ENCODE assay signal across 8 cellular contexts in genomic region chr19:12696366-12697335, GRCh38. TPM values are rescaled to one million over a fixed set of nuclear protein-coding genes. Genes with fewer than 3 reads are reported as not detected.
DNase-seq lines count a peak whose midpoint lies in the region; ATAC-seq and TF ChIP-seq lines count a peak whose summit lies in the region.

Gene FBXW9, minus strand, starts transcription at chr19:12696631. Its CDS starts 50 bp downstream, at chr19:12696581.

- peaks cover 3% of the 10 kb centered on the region for H3K4me1 Mint-ChIP-seq in activated T-helper 2 cell treated with anti-CD3 and anti-CD28 coated beads, Interferon-gamma antibody, Interleukin-2, Interleukin-4, amounts not matched to agents 10 μg/mL and 5 μg/mL and 100 μg/mL, durations not matched to agents 14 hours and 24 hours and 36 hours (ENCODE audit: low read depth)
- H3K4me1 Mint-ChIP-seq in natural killer cell, result peaks cover 0 to 4% of the 10 kb centered on the region in 2 donors
- peaks cover 3 to 19% of the 10 kb centered on the region in 2 donors for H3K4me1 Mint-ChIP-seq in stimulated activated naive B cell treated with anti-CD40 and anti-IgM and Interleukin-4, amounts not matched to agents 10 μg/mL and 1 μg/mL and 100 μg/mL, for 72 hours

- CTCF ChIA-PET in RWPE1 (lab: Yijun Ruan, JAX), result interaction anchor here (0.6 to 0.9 kb wide), 2 partner anchors 9 to 14 kb away, joined by 3 read pairs; no protein-coding TSS in a partner anchor

- TF ChIP-seq CTCF in Loucy (conservative IDR thresholded peaks at IDR 0.05; ENCODE audit: low read length) (no peak), RWPE1 (conservative IDR thresholded peaks at IDR 0.05; ENCODE audit: low read depth) (no peak), natural killer cell (IDR thresholded peaks at IDR 0.05) (no peak)

- H3K27ac Mint-ChIP-seq in activated T-helper 2 cell treated with anti-CD3 and anti-CD28 coated beads, Interferon-gamma antibody, Interleukin-2, Interleukin-4, amounts not matched to agents 10 μg/mL and 5 μg/mL and 100 μg/mL, durations not matched to agents 14 hours and 24 hours and 36 hours, result peak within 1 kb of the TSS; percentile 95
- H3K27ac Mint-ChIP-seq in natural killer cell, result peak within 1 kb of the TSS; percentile 92 to 94
- H3K27ac Mint-ChIP-seq in stimulated activated naive B cell treated with anti-CD40 and anti-IgM and Interleukin-4, amounts not matched to agents 10 μg/mL and 1 μg/mL and 100 μg/mL, for 72 hours, result peak within 1 kb of the TSS; percentile 96

- no peaks in the 10 kb centered on the region for H3K9me3 Mint-ChIP-seq in activated T-helper 2 cell treated with anti-CD3 and anti-CD28 coated beads, Interferon-gamma antibody, Interleukin-2, Interleukin-4, amounts not matched to agents 10 μg/mL and 5 μg/mL and 100 μg/mL, durations not matched to agents 14 hours and 24 hours and 36 hours
- no peaks in the 10 kb centered on the region for H3K9me3 Mint-ChIP-seq in natural killer cell
- no peaks in the 10 kb centered on the region for H3K9me3 Mint-ChIP-seq in stimulated activated naive B cell treated with anti-CD40 and anti-IgM and Interleukin-4, amounts not matched to agents 10 μg/mL and 1 μg/mL and 100 μg/mL, for 72 hours

- ATAC-seq in GM21825 (IDR thresholded peaks at IDR 0.05; ENCODE audit: unreplicated experiment) (peak; percentile 56), natural killer cell (peak; percentile 91 to 96 (median 93))
- ATAC-seq in stimulated activated naive B cell treated with anti-CD40 and anti-IgM and Interleukin-4, amounts not matched to agents 10 μg/mL and 1 μg/mL and 100 μg/mL, for 72 hours (replicated peaks), result peak; percentile 93 to 94

- peaks cover 10% of the 10 kb centered on the region; the same call in 1 of the 2 replicates for H3K36me3 ChIP-seq in Loucy (ENCODE audit: insufficient read depth, low read length)

- no peaks in the 10 kb centered on the region for H3K9me3 ChIP-seq in Loucy (ENCODE audit: insufficient read depth, low read depth, low read length)

- no peaks in the 10 kb centered on the region for H3K9me2 ChIP-seq in Loucy (replicated peaks; ENCODE audit: low read depth, low read length)

- H3K4me1 ChIP-seq in Loucy (ENCODE audit: insufficient read depth, low read length, poor library complexity, severe bottlenecking), result peaks cover 8% of the 10 kb centered on the region

- intact Hi-C loops in activated T-helper 2 cell treated with anti-CD3 and anti-CD28 coated beads, Interferon-gamma antibody, Interleukin-2, Interleukin-4, amounts not matched to agents 10 μg/mL and 5 μg/mL and 100 μg/mL, durations not matched to agents 14 hours and 24 hours and 36 hours (cut with micrococcal nuclease), result loop anchor here (2.0 kb wide), 1 partner anchor 16 kb away; the partner anchor contains the start of gene DHPS
- intact Hi-C loops in natural killer cell (cut with micrococcal nuclease), result loop anchor here (1.0 kb wide), 1 partner anchor 15 kb away; the partner anchor contains the start of gene DHPS

- peak within 1 kb of the TSS; percentile 64 for H2AFZ ChIP-seq in Loucy (ENCODE audit: low read length)

- no peaks in the 10 kb centered on the region for H3K27me3 Mint-ChIP-seq in activated T-helper 2 cell treated with anti-CD3 and anti-CD28 coated beads, Interferon-gamma antibody, Interleukin-2, Interleukin-4, amounts not matched to agents 10 μg/mL and 5 μg/mL and 100 μg/mL, durations not matched to agents 14 hours and 24 hours and 36 hours (ENCODE audit: low read depth)
- H3K27me3 Mint-ChIP-seq in natural killer cell (ENCODE audit: low read depth in 2 of 2), result no peaks in the 10 kb centered on the region
- H3K27me3 Mint-ChIP-seq in stimulated activated naive B cell treated with anti-CD40 and anti-IgM and Interleukin-4, amounts not matched to agents 10 μg/mL and 1 μg/mL and 100 μg/mL, for 72 hours, result no peaks in the 10 kb centered on the region

- POLR2A ChIA-PET in RWPE1 (lab: Yijun Ruan, JAX; ENCODE audit: low non-redundant PET), result interaction anchor here (0.5 to 0.6 kb wide), 2 partner anchors 72 to 144 kb away, joined by 3 to 5 read pairs; no protein-coding TSS in a partner anchor

- peak within 1 kb of the TSS; percentile 81 for H3K4me3 ChIP-seq in Loucy (ENCODE audit: low read length, poor library complexity, severe bottlenecking)

- peak within 1 kb of the TSS; percentile 75 for H3K9ac ChIP-seq in Loucy (ENCODE audit: low read depth, low read length, poor library complexity, severe bottlenecking)

- H3K4me3 Mint-ChIP-seq in activated T-helper 2 cell treated with anti-CD3 and anti-CD28 coated beads, Interferon-gamma antibody, Interleukin-2, Interleukin-4, amounts not matched to agents 10 μg/mL and 5 μg/mL and 100 μg/mL, durations not matched to agents 14 hours and 24 hours and 36 hours (ENCODE audit: low read depth), result peak within 1 kb of the TSS; percentile 89
- H3K4me3 Mint-ChIP-seq in natural killer cell, result peak within 1 kb of the TSS; percentile 93
- H3K4me3 Mint-ChIP-seq in stimulated activated naive B cell treated with anti-CD40 and anti-IgM and Interleukin-4, amounts not matched to agents 10 μg/mL and 1 μg/mL and 100 μg/mL, for 72 hours, result peak within 1 kb of the TSS; percentile 84 to 90

- H3F3A ChIP-seq in Loucy (ENCODE audit: low read depth), result 0 out of 2 replicates have a peak, but pooled peaks cover 2% of the 10 kb centered on the region

- peak within 1 kb of the TSS; percentile 86 for H3K27ac ChIP-seq in RWPE1

- H3K79me2 ChIP-seq in Loucy (ENCODE audit: insufficient read depth, low read length), result no peaks in the 10 kb centered on the region

- H3K4me2 ChIP-seq in Loucy (ENCODE audit: low read depth, low read length, poor library complexity, severe bottlenecking), result peak within 1 kb of the TSS; percentile 81

- no peaks in the 10 kb centered on the region for H4K20me1 ChIP-seq in Loucy (ENCODE audit: insufficient read depth, low read length, poor library complexity, severe bottlenecking)

- DNase-seq in DMS53 (lab: John Stamatoyannopoulos, UW) (peak; percentile 94), RWPE1 (ENCODE audit: low spot score) (peak; percentile 87), fibroblast of peridontal ligament (ENCODE audit: extremely low read depth) (peak; percentile 95), natural killer cell (peak; percentile 99)
- DNase-seq in activated T-helper 2 cell treated with anti-CD3 and anti-CD28 coated beads, Interferon-gamma antibody, Interleukin-2, Interleukin-4, amounts not matched to agents 10 μg/mL and 5 μg/mL and 100 μg/mL, durations not matched to agents 14 hours and 24 hours and 36 hours (ENCODE audit: low spot score), result peak; percentile 94
- DNase-seq in stimulated activated naive B cell treated with anti-CD40 and anti-IgM and Interleukin-4, amounts not matched to agents 10 μg/mL and 1 μg/mL and 100 μg/mL, for 72 hours, result peak; percentile 96

- peaks cover 22% of the 10 kb centered on the region for H3K36me3 Mint-ChIP-seq in activated T-helper 2 cell treated with anti-CD3 and anti-CD28 coated beads, Interferon-gamma antibody, Interleukin-2, Interleukin-4, amounts not matched to agents 10 μg/mL and 5 μg/mL and 100 μg/mL, durations not matched to agents 14 hours and 24 hours and 36 hours (ENCODE audit: low read depth)
- no peaks in the 10 kb centered on the region for H3K36me3 Mint-ChIP-seq in natural killer cell
- peaks cover 19 to 26% of the 10 kb centered on the region in 2 donors for H3K36me3 Mint-ChIP-seq in stimulated activated naive B cell treated with anti-CD40 and anti-IgM and Interleukin-4, amounts not matched to agents 10 μg/mL and 1 μg/mL and 100 μg/mL, for 72 hours

- H3K27me3 ChIP-seq in Loucy (ENCODE audit: insufficient read depth, low read length, poor library complexity, severe bottlenecking), result no peaks in the 10 kb centered on the region

RNA-seq across cellular contexts. Expression of gene FBXW9, which starts in this region (rescaled TPM):
- 8.8 and 9.4 TPM in 2 replicates for total RNA-seq in activated T-helper 2 cell treated with anti-CD3 and anti-CD28 coated beads, Interferon-gamma antibody, Interleukin-2, Interleukin-4, amounts not matched to agents 10 μg/mL and 5 μg/mL and 100 μg/mL, durations not matched to agents 14 hours and 24 hours and 36 hours
- 1 to 10 TPM; 2.2 to 3.2 (median 2.9) TPM for total RNA-seq in natural killer cell

Comparison
In these comparisons a context has a peak if more than half of its experiments do, and no peak if none do; other contexts are left out.
1. Peak in every context shown above with its lines: DNase-seq, ATAC-seq, H3K4me3 ChIP-seq and H3K27ac ChIP-seq.